Comparison of ENCODE assay signal across 29 cellular contexts in the genomic region with DNA sequence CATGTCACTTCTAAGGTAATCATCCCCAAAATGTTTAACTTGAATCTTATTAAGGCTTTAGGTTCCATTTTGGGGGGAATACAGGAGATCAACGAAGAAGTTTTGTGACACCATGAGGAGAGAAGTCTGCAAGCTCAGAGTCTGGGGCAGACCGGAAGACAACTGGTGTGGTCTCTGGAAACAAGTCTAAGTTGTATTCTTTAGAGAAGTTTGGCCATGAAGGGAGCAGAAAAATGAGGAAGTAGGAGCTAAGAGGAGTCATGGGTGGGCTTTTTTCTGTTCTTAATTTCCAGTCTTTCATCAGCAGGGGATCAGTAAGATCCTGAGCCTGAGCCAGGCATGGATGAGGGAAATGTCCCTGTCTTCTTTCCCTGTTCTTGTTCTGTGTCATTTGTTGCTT. TPM values are rescaled to one million over a fixed set of nuclear protein-coding genes. Genes with fewer than 3 reads are reported as not detected.
DNase-seq lines count a peak whose midpoint lies in the region; ATAC-seq, FAIRE-seq and TF ChIP-seq lines count a peak whose summit lies in the region.
"Had no signal": no experiment of that assay in that cellular context is flagged by ENCODE, and none has a peak within 500 bp of the region (broad histone marks: within the 10 kb centered on the region; RNA-seq: fewer than 3 reads in every experiment).

No MANE protein-coding gene starts in this region.

- peaks cover 7% of the 10 kb centered on the region for H3K4me1 Mint-ChIP-seq in neural progenitor cell
- H3K4me1 Mint-ChIP-seq in activated CD8-positive, alpha-beta T cell treated with anti-CD3 and anti-CD28 coated beads for 36 hours (ENCODE audit: low read depth) = no peaks in the 10 kb centered on the region
- H3K4me1 Mint-ChIP-seq: activated naive CD4-positive, alpha-beta T cell treated with anti-CD3 and anti-CD28 coated beads, Interleukin-2, amount 50 U/mL, for 24 hours; activated T-helper 17 cell treated with anti-CD3 and anti-CD28 coated beads, Interleukin-2, amount 50 U/mL, for 72 hours; nephron progenitor cell had no signal

- H3K27ac ChIP-seq in SJSA1 = peak overlapping the region; percentile 63
- H3K27ac ChIP-seq in neural progenitor cell = no peak overlapping the region
- H3K27ac ChIP-seq in body of pancreas = no peak overlapping the region
- H3K27ac ChIP-seq: BLaER1 treated with 17β-estradiol and CSF1 and Interleukin-3, amounts not matched to agents 10 nM and 100 nM; breast epithelium; lower lobe of right lung; pancreas had no signal

- intact Hi-C loops in activated CD8-positive, alpha-beta T cell treated with anti-CD3 and anti-CD28 coated beads for 36 hours (cut with micrococcal nuclease) = no loop called here
- intact Hi-C loops in body of pancreas (cut with DNase I) = no loop called here

- H3K36me3 Mint-ChIP-seq in neural progenitor cell = no peaks in the 10 kb centered on the region
- no peaks in the 10 kb centered on the region for H3K36me3 Mint-ChIP-seq in activated CD8-positive, alpha-beta T cell treated with anti-CD3 and anti-CD28 coated beads for 36 hours (ENCODE audit: low read depth)
- H3K36me3 Mint-ChIP-seq: activated naive CD4-positive, alpha-beta T cell treated with anti-CD3 and anti-CD28 coated beads, Interleukin-2, amount 50 U/mL, for 24 hours had no signal

- no peak for ATAC-seq in activated CD8-positive, alpha-beta T cell treated with anti-CD3 and anti-CD28 coated beads for 36 hours
- ATAC-seq in body of pancreas = no peak
- ATAC-seq: activated T-helper 17 cell treated with anti-CD3 and anti-CD28 coated beads, Interleukin-2, amount 50 U/mL, for 72 hours; lower lobe of right lung; right cardiac atrium had no signal

- peaks cover 9% of the 10 kb centered on the region for H3K27me3 Mint-ChIP-seq in neural progenitor cell (ENCODE audit: insufficient read depth, low read depth)
- H3K27me3 Mint-ChIP-seq in activated CD8-positive, alpha-beta T cell treated with anti-CD3 and anti-CD28 coated beads for 36 hours = no peaks in the 10 kb centered on the region
- H3K27me3 Mint-ChIP-seq: activated B cell treated with CpG ODN at 0.5 μM for 24 hours; activated T-helper 17 cell treated with anti-CD3 and anti-CD28 coated beads, Interleukin-2, amount 50 U/mL, for 72 hours had no signal

- H3K9me3 ChIP-seq in SJSA1 (replicated peaks) (no peaks in the 10 kb centered on the region), neural progenitor cell (ENCODE audit: low read depth) (no peaks in the 10 kb centered on the region), body of pancreas (no peaks in the 10 kb centered on the region)
- H3K9me3 ChIP-seq: BLaER1 treated with 17β-estradiol and CSF1 and Interleukin-3, amounts not matched to agents 10 nM and 100 nM; breast epithelium; lower lobe of right lung; pancreas had no signal

- H3K4me3 Mint-ChIP-seq in neural progenitor cell = no peak overlapping the region
- H3K4me3 Mint-ChIP-seq in activated CD8-positive, alpha-beta T cell treated with anti-CD3 and anti-CD28 coated beads for 36 hours = no peak overlapping the region
- H3K4me3 Mint-ChIP-seq: activated B cell treated with CpG ODN at 0.5 μM for 24 hours; activated naive CD4-positive, alpha-beta T cell treated with anti-CD3 and anti-CD28 coated beads, Interleukin-2, amount 50 U/mL, for 24 hours; activated T-helper 17 cell treated with anti-CD3 and anti-CD28 coated beads, Interleukin-2, amount 50 U/mL, for 72 hours; nephron progenitor cell had no signal

- no peak for FAIRE-seq in GM12891 (lab: Jason Lieb, UNC)
- FAIRE-seq: pancreas had no signal

- TF ChIP-seq POLR2A in GM12891 (IDR thresholded peaks at IDR 0.05; ENCODE audit: low read depth, low read length) = no peak
- no peak for TF ChIP-seq POLR2A in body of pancreas (IDR thresholded peaks at IDR 0.05)

- H3K27ac Mint-ChIP-seq in neural progenitor cell = no peak overlapping the region
- no peak overlapping the region for H3K27ac Mint-ChIP-seq in activated CD8-positive, alpha-beta T cell treated with anti-CD3 and anti-CD28 coated beads for 36 hours
- H3K27ac Mint-ChIP-seq: activated B cell treated with CpG ODN at 0.5 μM for 24 hours; activated naive CD4-positive, alpha-beta T cell treated with anti-CD3 and anti-CD28 coated beads, Interleukin-2, amount 50 U/mL, for 24 hours; activated T-helper 17 cell treated with anti-CD3 and anti-CD28 coated beads, Interleukin-2, amount 50 U/mL, for 72 hours; nephron progenitor cell had no signal

- no peaks in the 10 kb centered on the region for H3K79me2 ChIP-seq in neural progenitor cell (ENCODE audit: low read depth)

- POLR2A ChIA-PET in activated CD8-positive, alpha-beta T cell treated with anti-CD3 and anti-CD28 coated beads for 36 hours (lab: Charles Lee) = interaction anchor here (0.7 kb wide), 1 partner anchor 310 kb away, joined by 3 read pairs; no protein-coding TSS in a partner anchor

- no peaks in the 10 kb centered on the region for H3K9me3 Mint-ChIP-seq in neural progenitor cell
- H3K9me3 Mint-ChIP-seq in activated CD8-positive, alpha-beta T cell treated with anti-CD3 and anti-CD28 coated beads for 36 hours = no peaks in the 10 kb centered on the region
- H3K9me3 Mint-ChIP-seq: activated B cell treated with CpG ODN at 0.5 μM for 24 hours; activated naive CD4-positive, alpha-beta T cell treated with anti-CD3 and anti-CD28 coated beads, Interleukin-2, amount 50 U/mL, for 24 hours; activated T-helper 17 cell treated with anti-CD3 and anti-CD28 coated beads, Interleukin-2, amount 50 U/mL, for 72 hours; nephron progenitor cell had no signal

- CTCF ChIA-PET in activated CD8-positive, alpha-beta T cell treated with anti-CD3 and anti-CD28 coated beads for 36 hours (lab: Charles Lee) = no interaction called here

- peak overlapping the region; percentile 63 for H2AFZ ChIP-seq in neural progenitor cell (replicated peaks)

- no peak overlapping the region for H3K9ac ChIP-seq in neural progenitor cell
- H3K9ac ChIP-seq: BLaER1 treated with 17β-estradiol and CSF1 and Interleukin-3, amounts not matched to agents 10 nM and 100 nM; KMS-11 had no signal

- peak overlapping the region; percentile 34 for H3K4me3 ChIP-seq in SJSA1
- no peak overlapping the region for H3K4me3 ChIP-seq in neural progenitor cell
- no peak overlapping the region for H3K4me3 ChIP-seq in body of pancreas
- H3K4me3 ChIP-seq: BLaER1 treated with 17β-estradiol and CSF1 and Interleukin-3, amounts not matched to agents 10 nM and 100 nM; breast epithelium; lower lobe of right lung; pancreas had no signal

- H3K4me1 ChIP-seq in SJSA1 (replicated peaks) (peaks cover 18% of the 10 kb centered on the region), neural progenitor cell (peaks cover 6% of the 10 kb centered on the region), body of pancreas (no peaks in the 10 kb centered on the region)
- H3K4me1 ChIP-seq: breast epithelium, lower lobe of right lung, pancreas had no signal

- no peaks in the 10 kb centered on the region for H3F3A ChIP-seq in neural progenitor cell (ENCODE audit: low read depth)

- DNase-seq in GM12891 (ENCODE audit: insufficient read length, low spot score) (no peak), MV-4-11 (lab: John Stamatoyannopoulos, UW) (peak; percentile 86), SJSA1 (ENCODE audit: low read depth in 1 of 2, low spot score in 2 of 2) (peak in 1 of 2 experiments; percentile 56), neural progenitor cell (ENCODE audit: low spot score) (no peak), inferior parietal cortex (ENCODE audit: extremely low spot score) (no peak), body of pancreas (no peak), midbrain (lab: John Stamatoyannopoulos, UW) (no peak)
- DNase-seq in activated CD8-positive, alpha-beta T cell treated with anti-CD3 and anti-CD28 coated beads for 36 hours = no peak
- DNase-seq: activated B cell treated with CpG ODN at 0.5 μM for 24 hours; activated CD4-positive, alpha-beta T cell treated with anti-CD3 and anti-CD28 coated beads, Interleukin-2, amount 50 U/mL, for 4 hours; DND-41; effector CD8-positive, alpha-beta T cell; lower lobe of right lung; NCI-H1092 treated with DMSO at 0.1 percent for 48 hours; NCI-H187; NCI-H2171 treated with DMSO at 0.1 percent for 48 hours; NCI-H526; nephron progenitor cell; pancreas; right cardiac atrium; stimulated activated CD4-positive, alpha-beta T cell treated with anti-CD3 and anti-CD28 coated beads, Interleukin-2, amount 100 ng/mL, for 48 hours; SW 1271; T1000; trophoblast cell had no signal

- H3K36me3 ChIP-seq in SJSA1 (no peaks in the 10 kb centered on the region), neural progenitor cell (no peaks in the 10 kb centered on the region), body of pancreas (replicated peaks in 1 of 2; ENCODE audit: insufficient read depth in 1 of 2, low read depth in 2 of 2) (no peaks in the 10 kb centered on the region)
- H3K36me3 ChIP-seq: BLaER1 treated with 17β-estradiol and CSF1 and Interleukin-3, amounts not matched to agents 10 nM and 100 nM; breast epithelium; lower lobe of right lung; pancreas had no signal

- H4K20me1 ChIP-seq in neural progenitor cell (ENCODE audit: low read depth) = no peaks in the 10 kb centered on the region
- H4K20me1 ChIP-seq: BLaER1 treated with 17β-estradiol and CSF1 and Interleukin-3, amounts not matched to agents 10 nM and 100 nM had no signal

- TF ChIP-seq CTCF in neural progenitor cell (IDR thresholded peaks at IDR 0.05) (no peak), body of pancreas (IDR thresholded peaks at IDR 0.05) (no peak)
- no peak for TF ChIP-seq CTCF in activated CD8-positive, alpha-beta T cell treated with anti-CD3 and anti-CD28 coated beads for 36 hours (IDR thresholded peaks at IDR 0.05)

- H3K4me2 ChIP-seq in neural progenitor cell = no peak overlapping the region

- H3K27me3 ChIP-seq in SJSA1 (replicated peaks) = no peaks in the 10 kb centered on the region
- H3K27me3 ChIP-seq in neural progenitor cell = no peaks in the 10 kb centered on the region
- no peaks in the 10 kb centered on the region for H3K27me3 ChIP-seq in body of pancreas
- H3K27me3 ChIP-seq: BLaER1 treated with 17β-estradiol and CSF1 and Interleukin-3, amounts not matched to agents 10 nM and 100 nM; breast epithelium; pancreas had no signal

- WGBS in body of pancreas, 2 donors = 62 to 79% methylated on average over 2 of the region's 2 CpGs

TF ChIP-seq in GM12891, 5 proteins besides CTCF, POLR2A, EP300 and RAD21:
- TF ChIP-seq PAX5 (IDR thresholded peaks at IDR 0.05; ENCODE audit: insufficient read depth, low read length, severe bottlenecking) (no peak), SPI1 (IDR thresholded peaks at IDR 0.05; ENCODE audit: low read depth, low read length) (peak; percentile 59)

RNA-seq across cellular contexts. Expression of gene NF1, which starts 35.8 kb away (rescaled TPM):
- 6.9 TPM for polyA plus RNA-seq in GM12891 (2012; ENCODE audit: low read depth, missing spikeins)
- total RNA-seq in SJSA1 (2014; rRNA removed; shearing (Covaris generic)) = 22.1 and 30.3 TPM in 2 replicates
- 51.1 and 54.8 TPM in 2 replicates for total RNA-seq in neural progenitor cell (ENCODE audit: low replicate concordance)
- total RNA-seq in activated CD8-positive, alpha-beta T cell treated with anti-CD3 and anti-CD28 coated beads for 36 hours = 10 to 100 TPM; 19.4 to 20.1 TPM
- total RNA-seq in body of pancreas = 10 to 100 TPM; 54.7 to 57.1 TPM
